ENCODE assay signal across 1 cellular context in genomic region chr19:34359140-34359953, GRCh38.
TF ChIP-seq lines count a peak whose summit lies in the region.

No MANE protein-coding gene starts in this region.

TF ChIP-seq in HEK293, 187 proteins besides CTCF, POLR2A, EP300 and RAD21 (continued from another document and continues in another):
- TF ChIP-seq PRDM10 (tag by site-specific recombination; IDR thresholded peaks at IDR 0.05) (peak; percentile 86), KLF17 (tag by site-specific recombination; IDR thresholded peaks at IDR 0.05) (peak; percentile 94), WT1 (tag by site-specific recombination; IDR thresholded peaks at IDR 0.05) (peak; percentile 42; the same call in 1 of the 2 replicates), HOXA7 (CRISPR knock-in tag; IDR thresholded peaks at IDR 0.05; ENCODE audit: borderline replicate concordance) (no peak), ZNF2 (tag by site-specific recombination; IDR thresholded peaks at IDR 0.05) (no peak; the same call in 1 of the 2 replicates), ZBTB6 (tag by site-specific recombination; IDR thresholded peaks at IDR 0.05) (0 out of 2 replicates have a peak, but pooled peaks have one; percentile 53), PRDM1 (tag by site-specific recombination; IDR thresholded peaks at IDR 0.05) (no peak; the same call in 1 of the 2 replicates), ZNF704 (tag by site-specific recombination; IDR thresholded peaks at IDR 0.05) (no peak), ZNF792 (tag by site-specific recombination; IDR thresholded peaks at IDR 0.05) (no peak), ZNF394 (tag by site-specific recombination; IDR thresholded peaks at IDR 0.05; ENCODE audit: borderline replicate concordance) (0 out of 2 replicates have a peak, but pooled peaks have one; percentile 8), ZNF426 (tag by site-specific recombination; IDR thresholded peaks at IDR 0.05) (no peak), ZNF23 (tag by site-specific recombination; IDR thresholded peaks at IDR 0.05; ENCODE audit: borderline replicate concordance) (no peak), MYNN (tag by site-specific recombination; IDR thresholded peaks at IDR 0.05; ENCODE audit: borderline replicate concordance) (no peak), BCL6B (tag by site-specific recombination; IDR thresholded peaks at IDR 0.05) (no peak), ZNF639 (tag by site-specific recombination; IDR thresholded peaks at IDR 0.05) (0 out of 2 replicates have a peak, but pooled peaks have one; percentile 61), ZNF175 (tag by site-specific recombination; IDR thresholded peaks at IDR 0.05) (no peak), ZNF311 (tag by site-specific recombination; IDR thresholded peaks at IDR 0.05; ENCODE audit: borderline replicate concordance) (no peak), ZIC2 (tag by site-specific recombination; IDR thresholded peaks at IDR 0.05) (peak; percentile 26; the same call in 1 of the 2 replicates), GLIS1 (tag by site-specific recombination; IDR thresholded peaks at IDR 0.05) (peak; percentile 98), ZNF324 (tag by site-specific recombination; IDR thresholded peaks at IDR 0.05) (peak; percentile 5; the same call in 1 of the 2 replicates), ZNF16 (tag by site-specific recombination; IDR thresholded peaks at IDR 0.05; ENCODE audit: low read depth) (no peak), ZNF335 (tag by site-specific recombination; conservative IDR thresholded peaks at IDR 0.05) (peak; percentile 95), ZNF48 (tag by site-specific recombination; IDR thresholded peaks at IDR 0.05) (no peak), PRDM2 (tag by site-specific recombination; IDR thresholded peaks at IDR 0.05; ENCODE audit: borderline replicate concordance) (no peak), ZNF157 (tag by site-specific recombination; IDR thresholded peaks at IDR 0.05) (no peak), GFI1B (tag by site-specific recombination; IDR thresholded peaks at IDR 0.05) (no peak), ZNF677 (tag by site-specific recombination; IDR thresholded peaks at IDR 0.05) (no peak), ZSCAN5A (tag by site-specific recombination; IDR thresholded peaks at IDR 0.05) (no peak), ZNF18 (tag by site-specific recombination; IDR thresholded peaks at IDR 0.05) (no peak), GLIS2 (tag by site-specific recombination; IDR thresholded peaks at IDR 0.05) (peak; percentile 96), ZBTB8A (tag by site-specific recombination; IDR thresholded peaks at IDR 0.05) (peak; percentile 96), SALL2 (tag by site-specific recombination; IDR thresholded peaks at IDR 0.05; ENCODE audit: borderline replicate concordance) (no peak), ZNF140 (tag by site-specific recombination; IDR thresholded peaks at IDR 0.05) (no peak), SP7 (tag by site-specific recombination; IDR thresholded peaks at IDR 0.05) (peak; percentile 81), ZBTB7A (tag by site-specific recombination; IDR thresholded peaks at IDR 0.05; ENCODE audit: low read depth) (peak; percentile 80; the same call in 1 of the 2 replicates), ZBTB20 (tag by site-specific recombination; IDR thresholded peaks at IDR 0.05) (peak; percentile 73), ZNF837 (tag by site-specific recombination; IDR thresholded peaks at IDR 0.05) (no peak), ZNF510 (tag by site-specific recombination; IDR thresholded peaks at IDR 0.05; ENCODE audit: insufficient replicate concordance) (no peak), AEBP2 (tag by site-specific recombination; IDR thresholded peaks at IDR 0.05; ENCODE audit: borderline replicate concordance) (no peak), ZNF76 (tag by site-specific recombination; IDR thresholded peaks at IDR 0.05; ENCODE audit: borderline replicate concordance, low read depth) (peak; percentile 50; the same call in 1 of the 2 replicates)
